10 cellular contexts compared by ENCODE assay signal in genomic region chr19:18507727-18508440, GRCh38. TPM values are rescaled to one million over a fixed set of nuclear protein-coding genes. Genes with fewer than 3 reads are reported as not detected.
DNase-seq lines count a peak whose midpoint lies in the region; ATAC-seq and TF ChIP-seq lines count a peak whose summit lies in the region.
"Had no signal": no experiment of that assay in that cellular context is flagged by ENCODE, and none has a peak within 500 bp of the region (broad histone marks: within the 10 kb centered on the region; RNA-seq: fewer than 3 reads in every experiment).

No MANE protein-coding gene starts in this region.

- H3K27me3 ChIP-seq in right cardiac atrium (ENCODE audit: control insufficient read depth, insufficient read depth) (no peaks in the 10 kb centered on the region), spleen (replicated peaks in 1 of 7) (no peaks in the 10 kb centered on the region)

- WGBS in right cardiac atrium = 60% methylated on average over 11 of the region's 11 CpGs
- 75 to 86% (median 82%) methylated on average over 5 to 11 of the region's 11 CpGs for WGBS in spleen, 5 donors

- no peaks in the 10 kb centered on the region for H3K36me3 ChIP-seq in KOPT-K1 (ENCODE audit: insufficient read depth, low read length)
- peaks cover 0 to 10% (median 0%) of the 10 kb centered on the region in 6 donors for H3K36me3 ChIP-seq in spleen

- ATAC-seq in activated naive CD8-positive, alpha-beta T cell treated with anti-CD3 and anti-CD28 coated beads, Interleukin-2, amount 50 U/mL, for 24 hours = no peak
- ATAC-seq in right cardiac atrium (peak; percentile 11 to 39), HG02588 (IDR thresholded peaks at IDR 0.05; ENCODE audit: unreplicated experiment) (no peak), HG02970 (IDR thresholded peaks at IDR 0.05; ENCODE audit: low FRiP score, unreplicated experiment) (no peak)
- ATAC-seq: HCT116 had no signal

- DNase-seq in activated naive CD8-positive, alpha-beta T cell treated with anti-CD3 and anti-CD28 coated beads, Interleukin-2, amount 50 U/mL, for 24 hours = no peak
- DNase-seq in right cardiac atrium = peak in 2 of 3 donors; percentile 68 to 69
- DNase-seq in spleen = peak; percentile 63
- DNase-seq in Calu3 = no peak
- no peak for DNase-seq in stimulated activated CD4-positive, alpha-beta T cell treated with anti-CD3 and anti-CD28 coated beads, Interleukin-1b, Interleukin-23, amount 100 ng/mL, for 48 hours
- DNase-seq: stimulated activated CD4-positive, alpha-beta T cell treated with anti-CD3 and anti-CD28 coated beads, Interleukin-4, amount 100 ng/mL, for 1 hour had no signal

- H3K9me3 Mint-ChIP-seq in activated naive CD8-positive, alpha-beta T cell treated with anti-CD3 and anti-CD28 coated beads, Interleukin-2, amount 50 U/mL, for 24 hours = no peaks in the 10 kb centered on the region
- no peaks in the 10 kb centered on the region for H3K9me3 Mint-ChIP-seq in Calu3 (ENCODE audit: low read depth, unreplicated experiment)

- H3K27ac Mint-ChIP-seq in activated naive CD8-positive, alpha-beta T cell treated with anti-CD3 and anti-CD28 coated beads, Interleukin-2, amount 50 U/mL, for 24 hours = peak overlapping the region; percentile 83
- H3K27ac Mint-ChIP-seq in Calu3 (ENCODE audit: unreplicated experiment) = no peak overlapping the region

- peaks cover 66% of the 10 kb centered on the region for H3K4me1 Mint-ChIP-seq in activated naive CD8-positive, alpha-beta T cell treated with anti-CD3 and anti-CD28 coated beads, Interleukin-2, amount 50 U/mL, for 24 hours
- H3K4me1 Mint-ChIP-seq in Calu3 (ENCODE audit: low read depth, unreplicated experiment) = peaks cover 34% of the 10 kb centered on the region

- H3K4me1 ChIP-seq in right cardiac atrium (ENCODE audit: control insufficient read depth, insufficient read depth, low read length) = peaks cover 62% of the 10 kb centered on the region
- H3K4me1 ChIP-seq in spleen = peaks cover 59 to 99% (median 81%) of the 10 kb centered on the region in 6 donors

- H3K4me3 ChIP-seq in right cardiac atrium (ENCODE audit: low read length) (no peak overlapping the region), spleen (no peak overlapping the region)

- no TSS peak for BruUV-seq in Calu3 (replicated peaks; lab: Mats Ljungman, UMichigan)

- H3K4me3 Mint-ChIP-seq in activated naive CD8-positive, alpha-beta T cell treated with anti-CD3 and anti-CD28 coated beads, Interleukin-2, amount 50 U/mL, for 24 hours = no peak overlapping the region
- H3K4me3 Mint-ChIP-seq in Calu3 (ENCODE audit: low read depth, unreplicated experiment) = no peak overlapping the region

- CTCF ChIA-PET in Calu3 (lab: Charles Lee) = no interaction called here

- no peak for TF ChIP-seq POLR2A in spleen (IDR thresholded peaks at IDR 0.05)

- no peak for TF ChIP-seq CTCF in spleen (IDR thresholded peaks at IDR 0.05 in 8 of 11, conservative IDR thresholded peaks at IDR 0.05 in 3 of 11)
- no peak for TF ChIP-seq CTCF in Calu3 (IDR thresholded peaks at IDR 0.05; ENCODE audit: unreplicated experiment)

- H3K27me3 Mint-ChIP-seq in activated naive CD8-positive, alpha-beta T cell treated with anti-CD3 and anti-CD28 coated beads, Interleukin-2, amount 50 U/mL, for 24 hours = no peaks in the 10 kb centered on the region
- no peaks in the 10 kb centered on the region for H3K27me3 Mint-ChIP-seq in Calu3 (ENCODE audit: unreplicated experiment)

- H3K27ac ChIP-seq in KOPT-K1 (ENCODE audit: low read depth, low read length, poor library complexity, severe bottlenecking) (peak overlapping the region; percentile 71), right cardiac atrium (ENCODE audit: low read length) (peak overlapping the region; percentile 88), spleen (peak overlapping the region in 7 of 8 donors; percentile 41 to 89 (median 65))

- intact Hi-C loops in right cardiac atrium (cut with DNase I) (no loop called here), spleen (cut with DNase I; ENCODE audit: low total_unique reads) (no loop called here), Calu3 (cut with micrococcal nuclease; ENCODE audit: unreplicated experiment) (no loop called here)

- H3K36me3 Mint-ChIP-seq in activated naive CD8-positive, alpha-beta T cell treated with anti-CD3 and anti-CD28 coated beads, Interleukin-2, amount 50 U/mL, for 24 hours (ENCODE audit: low read depth) = no peaks in the 10 kb centered on the region
- peaks cover 11% of the 10 kb centered on the region for H3K36me3 Mint-ChIP-seq in Calu3 (ENCODE audit: insufficient read depth, unreplicated experiment)

- H3K9me3 ChIP-seq in KOPT-K1 (ENCODE audit: insufficient read depth, low read length, poor library complexity, severe bottlenecking) (no peaks in the 10 kb centered on the region), right cardiac atrium (ENCODE audit: control insufficient read depth, low read length) (no peaks in the 10 kb centered on the region), spleen (no peaks in the 10 kb centered on the region)

RNA-seq across cellular contexts. Expression of gene ELL, which starts 14.0 kb away (rescaled TPM):
- 10 to 100 TPM; 12.6 to 19.0 (median 14.0) TPM for total RNA-seq in right cardiac atrium
- polyA plus RNA-seq in right cardiac atrium = 9.3 TPM
- 10 to 100 TPM; 23.0 to 44.8 (median 32.1) TPM for total RNA-seq in spleen
- 10 to 100 TPM in 1 of 3 donors, 1 to 10 TPM in 2; 4.5 to 14.2 (median 7.9) TPM for polyA plus RNA-seq in spleen
- total RNA-seq in Calu3 (2022) = 11.0 and 12.5 TPM in 2 replicates

RNA-seq across cellular contexts. Expression of gene FKBP8, which starts 35.5 kb away (rescaled TPM):
- total RNA-seq in right cardiac atrium = 100 to 1,000 TPM; 204 to 236 (median 213) TPM
- 285 TPM for polyA plus RNA-seq in right cardiac atrium
- total RNA-seq in spleen = 100 to 1,000 TPM; 183 to 309 (median 203) TPM
- 100 to 1,000 TPM; 131 to 276 (median 141) TPM for polyA plus RNA-seq in spleen
- total RNA-seq in Calu3 (2022) = 123 and 126 TPM in 2 replicates

RNA-seq across cellular contexts. Expression of gene KXD1, which starts 49.8 kb away (rescaled TPM):
- total RNA-seq in right cardiac atrium = 10 to 100 TPM; 47.8 to 55.4 (median 52.2) TPM
- 49.0 TPM for polyA plus RNA-seq in right cardiac atrium
- total RNA-seq in spleen = 10 to 100 TPM; 63.9 to 90.9 (median 75.7) TPM
- polyA plus RNA-seq in spleen = 10 to 100 TPM; 65.9 to 78.5 (median 68.9) TPM
- 61.0 and 61.5 TPM in 2 replicates for total RNA-seq in Calu3 (2022)

Comparison
In these comparisons a context has a peak if more than half of its experiments do, and no peak if none do; other contexts are left out.
1. ATAC-seq: peak in right cardiac atrium (2 of 2); none in activated naive CD8-positive, alpha-beta T cell treated with anti-CD3 and anti-CD28 coated beads, Interleukin-2, amount 50 U/mL, for 24 hours (single experiment), HG02588 (single experiment) and HG02970 (single experiment).
2. DNase-seq: peak in right cardiac atrium (2 of 3) and spleen (single experiment); none in activated naive CD8-positive, alpha-beta T cell treated with anti-CD3 and anti-CD28 coated beads, Interleukin-2, amount 50 U/mL, for 24 hours (single experiment), Calu3 (single experiment) and stimulated activated CD4-positive, alpha-beta T cell treated with anti-CD3 and anti-CD28 coated beads, Interleukin-1b, Interleukin-23, amount 100 ng/mL, for 48 hours (single experiment).
3. Peak in every context shown above with its lines, with median percentiles within 50 percentile points of each other: H3K27ac ChIP-seq.